Comparison of ENCODE assay signal across 19 cellular contexts in the genomic region with DNA sequence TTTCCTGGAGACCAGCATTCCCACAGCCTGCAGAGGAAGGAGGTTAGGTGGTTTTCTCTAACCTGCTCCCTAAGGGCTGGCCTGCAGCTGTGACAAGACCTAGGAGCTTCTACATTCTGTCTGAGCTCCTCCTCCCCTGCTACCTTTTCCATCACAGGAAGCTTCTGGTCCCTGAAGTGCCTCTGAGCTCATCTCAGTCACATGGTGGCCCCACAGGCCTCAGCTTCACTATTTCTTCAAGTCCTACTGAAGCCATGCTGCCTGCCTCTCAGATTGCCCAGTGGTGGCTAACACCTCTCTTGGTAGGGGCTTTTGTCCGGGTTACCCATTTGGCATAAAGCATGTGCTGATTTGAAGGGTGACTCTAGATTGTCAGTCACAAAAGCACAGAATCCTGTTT.
DNase-seq lines count a peak whose midpoint lies in the region; ATAC-seq and TF ChIP-seq lines count a peak whose summit lies in the region.
"Had no signal": no experiment of that assay in that cellular context is flagged by ENCODE, and none has a peak within 500 bp of the region (broad histone marks: within the 10 kb centered on the region; RNA-seq: fewer than 3 reads in every experiment).

No MANE protein-coding gene starts in this region.

- peaks cover 2% of the 10 kb centered on the region; the same call in 1 of the 2 replicates for H3K27me3 ChIP-seq in H7 (ENCODE audit: control insufficient read depth, insufficient read depth, low read length)
- H3K27me3 ChIP-seq: dorsolateral prefrontal cortex, gastroesophageal sphincter, tibial nerve had no signal

- H3K36me3 ChIP-seq in H7 (replicated peaks; ENCODE audit: control insufficient read depth, insufficient read depth, low read length), result no peaks in the 10 kb centered on the region
- H3K36me3 ChIP-seq: gastroesophageal sphincter had no signal

- H3K36me3 Mint-ChIP-seq in osteocyte (ENCODE audit: unreplicated experiment), result no peaks in the 10 kb centered on the region

- no peak overlapping the region for H3K27ac Mint-ChIP-seq in osteocyte (ENCODE audit: unreplicated experiment)

- ATAC-seq in HG03432 (IDR thresholded peaks at IDR 0.05; ENCODE audit: unreplicated experiment) (peak; percentile 36), GM21447 (IDR thresholded peaks at IDR 0.05; ENCODE audit: unreplicated experiment) (no peak)
- ATAC-seq: gastroesophageal sphincter, HCT116, left cardiac atrium had no signal

- no peaks in the 10 kb centered on the region for H3K9me3 Mint-ChIP-seq in osteocyte (ENCODE audit: unreplicated experiment)

- no peak overlapping the region for H3K4me3 ChIP-seq in H7 (ENCODE audit: insufficient read depth, low read depth, low read length)
- H3K4me3 ChIP-seq: dorsolateral prefrontal cortex, gastroesophageal sphincter, tibial nerve had no signal

- no peak for TF ChIP-seq CTCF in osteocyte (IDR thresholded peaks at IDR 0.05)

- peaks cover 13% of the 10 kb centered on the region for H3K4me1 Mint-ChIP-seq in osteocyte (ENCODE audit: unreplicated experiment)

- no peak overlapping the region for H3K4me3 Mint-ChIP-seq in osteocyte (ENCODE audit: unreplicated experiment)

- H3K27me3 Mint-ChIP-seq in osteocyte (ENCODE audit: unreplicated experiment), result no peaks in the 10 kb centered on the region

- peak; percentile 41 for DNase-seq in NCI-H82 (lab: John Stamatoyannopoulos, UW)
- no peak for DNase-seq in NCI-H82 treated with DMSO at 0.1 percent for 48 hours (lab: John Stamatoyannopoulos, UW; ENCODE audit: unreplicated experiment)
- DNase-seq in NCI-H69 (lab: John Stamatoyannopoulos, UW), result peak; percentile 66
- DNase-seq in osteocyte (ENCODE audit: extremely low spot score, unreplicated experiment), result peak; percentile 53
- no peak for DNase-seq in H7
- DNase-seq in NCI-H2227 treated with DMSO at 0.1 percent for 48 hours (lab: John Stamatoyannopoulos, UW), result no peak
- DNase-seq: DMS79 treated with DMSO at 0.1 percent for 48 hours, dorsolateral prefrontal cortex, erythroblast, left cardiac atrium, NCI-H526 treated with DMSO at 0.1 percent for 48 hours, retina, SK-N-SH, T-helper 9 cell had no signal

Comparison
In these comparisons a context has a peak if more than half of its experiments do, and no peak if none do; other contexts are left out.
1. DNase-seq: peak in NCI-H82 (single experiment), NCI-H69 (single experiment) and osteocyte (single experiment); none in NCI-H82 treated with DMSO at 0.1 percent for 48 hours (single experiment), H7 (single experiment) and NCI-H2227 treated with DMSO at 0.1 percent for 48 hours (single experiment).